In the genomic region with DNA sequence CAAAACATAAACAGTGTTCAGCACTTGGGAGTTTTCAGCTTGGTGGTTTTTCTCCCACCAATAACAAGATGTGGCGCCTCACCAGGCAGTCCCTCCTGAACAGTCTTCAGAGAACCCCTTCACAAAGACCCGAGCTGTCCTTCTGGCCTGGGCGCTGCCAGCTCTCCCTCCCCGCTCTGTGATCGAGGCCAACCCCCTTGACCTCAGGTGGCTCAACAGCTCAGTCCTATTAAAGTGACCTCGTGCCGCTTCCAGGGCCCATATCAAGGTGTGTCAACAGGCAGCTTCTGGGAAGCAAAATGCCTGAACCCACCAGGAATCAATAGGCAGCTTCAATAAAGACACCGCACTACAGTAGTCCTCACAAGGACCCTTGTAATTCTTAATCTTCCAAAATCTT, we compare ENCODE assay signal across 23 cellular contexts.
"Had no signal": no experiment of that assay in that cellular context is flagged by ENCODE, and none has a peak within 500 bp of the region (broad histone marks: within the 10 kb centered on the region; RNA-seq: fewer than 3 reads in every experiment).

No MANE protein-coding gene starts in this region.

- H3K4me2 ChIP-seq: SK-N-SH had no signal

- H3K9ac ChIP-seq: SK-N-SH had no signal

- H3K4me3 Mint-ChIP-seq: activated CD8-positive, alpha-beta T cell treated with anti-CD3 and anti-CD28 coated beads, Interleukin-2, amount 10 ng/mL, durations not matched to agents 7 days and 5 days had no signal

- H3K27ac Mint-ChIP-seq: activated CD8-positive, alpha-beta T cell treated with anti-CD3 and anti-CD28 coated beads, Interleukin-2, amount 10 ng/mL, durations not matched to agents 7 days and 5 days had no signal

- H3K27me3 ChIP-seq: Peyer's patch, SJCRH30 had no signal

- H3K36me3 ChIP-seq: Peyer's patch, SJCRH30, WERI-Rb-1 had no signal

- H3K27ac ChIP-seq: Peyer's patch, RWPE1, SJCRH30, WERI-Rb-1 had no signal

- H3K4me3 ChIP-seq: Peyer's patch, SJCRH30 had no signal

- FAIRE-seq: bronchial epithelial cell had no signal

- H3K4me1 ChIP-seq: SJCRH30 had no signal

- DNase-seq: activated CD4-positive, alpha-beta T cell treated with anti-CD3 and anti-CD28 coated beads for 4 hours; activated CD4-positive, alpha-beta T cell treated with anti-CD3 and anti-CD28 coated beads, Interleukin-2, amount 50 U/mL, for 4 hours; activated CD8-positive, alpha-beta memory T cell treated with anti-CD3 and anti-CD28 coated beads, Interleukin-2, amount 50 U/mL, for 48 hours; activated CD8-positive, alpha-beta T cell treated with anti-CD3 and anti-CD28 coated beads, Interleukin-2, amount 10 ng/mL, durations not matched to agents 7 days and 5 days; activated naive CD4-positive, alpha-beta T cell treated with anti-CD3 and anti-CD28 coated beads, Interleukin-2, amount 50 U/mL, for 16 hours; activated T-cell treated with anti-CD3 and anti-CD28 coated beads, Interleukin-2, amount 50 U/mL, for 1 hour; Kasumi-1; KBM-7; NCI-H1105 treated with DMSO at 0.1 percent for 48 hours; NCI-H1436 treated with DMSO at 0.1 percent for 48 hours; NCI-H187; NCI-H2081; NCI-H446; NCI-H524; Peyer's patch; Right ventricle myocardium superior; SJCRH30; SK-N-SH; T-helper 1 cell; WERI-Rb-1 had no signal

- ATAC-seq: activated CD4-positive, CD25-positive, alpha-beta regulatory T cell treated with anti-CD3 and anti-CD28 coated beads, Interleukin-2, amount 50 U/mL, for 24 hours; activated CD8-positive, alpha-beta T cell treated with anti-CD3 and anti-CD28 coated beads, Interleukin-2, amount 10 ng/mL, durations not matched to agents 7 days and 5 days had no signal

- H3K9me3 ChIP-seq: Peyer's patch, SJCRH30, SK-N-SH had no signal
